Comparison of ENCODE assay signal across 21 cellular contexts in the genomic region with DNA sequence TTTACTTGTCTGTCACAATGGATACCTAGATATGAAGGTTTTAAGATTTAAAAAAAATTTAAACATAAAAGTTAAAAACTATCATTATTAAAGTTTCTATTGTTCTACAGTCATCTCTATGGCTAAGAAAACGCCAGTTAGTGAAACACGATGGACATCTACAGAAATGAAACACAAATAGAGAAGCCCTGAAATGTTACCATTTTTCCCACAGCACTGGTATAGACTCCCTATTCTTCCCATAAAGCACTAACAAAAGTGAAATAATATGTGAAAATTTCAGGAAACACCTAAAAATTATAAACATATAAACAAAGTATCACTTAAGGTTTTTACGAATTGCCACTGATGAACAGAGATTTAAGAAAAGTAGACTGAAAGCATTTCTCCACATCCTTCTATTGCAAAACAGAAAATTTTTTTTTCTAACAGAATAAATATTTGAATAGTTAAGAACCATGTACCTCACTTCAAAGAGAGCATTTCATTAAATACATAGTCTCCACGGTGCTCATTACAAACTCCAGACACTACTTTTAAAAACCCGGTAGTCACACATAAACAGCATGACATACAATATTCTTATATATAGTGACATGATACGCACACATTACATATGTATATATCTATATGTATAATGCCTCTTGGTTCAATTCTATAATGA. TPM values are rescaled to one million over a fixed set of nuclear protein-coding genes. Genes with fewer than 3 reads are reported as not detected.
DNase-seq lines count a peak whose midpoint lies in the region; ATAC-seq, FAIRE-seq and TF ChIP-seq lines count a peak whose summit lies in the region.
"Had no signal": no experiment of that assay in that cellular context is flagged by ENCODE, and none has a peak within 500 bp of the region (broad histone marks: within the 10 kb centered on the region; RNA-seq: fewer than 3 reads in every experiment).

No MANE protein-coding gene starts in this region.

- DNase-seq in A549 (ENCODE audit: low read depth in 1 of 2, low spot score in 1 of 2) (no peak), HuH-7 (ENCODE audit: low spot score) (peak; percentile 25), left lobe of liver (ENCODE audit: low spot score) (no peak), right lobe of liver (no peak), DMS153 (lab: John Stamatoyannopoulos, UW) (no peak), C1 segment of cervical spinal cord (lab: John Stamatoyannopoulos, UW) (no peak), middle frontal gyrus (ENCODE audit: extremely low spot score, low spot score) (no peak), sciatic nerve (ENCODE audit: low spot score) (no peak)
- DNase-seq: 8988T; ACHN; BE2C; Caco-2; CD4-positive, alpha-beta T cell; DND-41; EL; H9 had no signal

- H3K9me3 ChIP-seq in A549 (no peaks in the 10 kb centered on the region), right lobe of liver (no peaks in the 10 kb centered on the region)
- H3K9me3 ChIP-seq: BE2C, Caco-2 had no signal

- no peak for TF ChIP-seq CTCF in A549 (IDR thresholded peaks at IDR 0.05)
- TF ChIP-seq CTCF in right lobe of liver (IDR thresholded peaks at IDR 0.05) = no peak

- TF ChIP-seq EP300 in A549 (IDR thresholded peaks at IDR 0.05) = no peak

- FAIRE-seq in A549 (lab: Jason Lieb, UNC) = peak; percentile 51
- FAIRE-seq: D721Med, GM12892, GM18507, H1 had no signal

- TF ChIP-seq POLR2A in A549 (IDR thresholded peaks at IDR 0.05; ENCODE audit: low read length) (no peak), right lobe of liver (IDR thresholded peaks at IDR 0.05) (no peak)

- no peak for ATAC-seq in A549
- ATAC-seq in left lobe of liver = peak; percentile 87
- peak; percentile 76 to 92 (median 88) for ATAC-seq in right lobe of liver
- ATAC-seq in sciatic nerve = no peak

- 65% methylated on average over 6 of the region's 6 CpGs for WGBS in A549 (ENCODE audit: missing lambda C conversion rate)
- 27% methylated on average over 6 of the region's 6 CpGs for WGBS in right lobe of liver (ENCODE audit: insufficient coverage, low coverage, low lambda C conversion rate, missing lambda C conversion rate)

- H3K4me1 ChIP-seq in A549 (peaks cover 8% of the 10 kb centered on the region; the same call in 2 of the 3 replicates), right lobe of liver (peaks cover 0 to 17% (median 5%) of the 10 kb centered on the region in 4 donors)
- H3K4me1 ChIP-seq: BE2C, Caco-2 had no signal

- no peaks in the 10 kb centered on the region for H3K27me3 ChIP-seq in right lobe of liver
- H3K27me3 ChIP-seq: BE2C had no signal

- TF ChIP-seq RAD21 in A549 (conservative IDR thresholded peaks at IDR 0.05 in 1 of 2, IDR thresholded peaks at IDR 0.05 in 1 of 2) = no peak

- H3K4me3 ChIP-seq in A549 (no peak overlapping the region), right lobe of liver (no peak overlapping the region)

- no peaks in the 10 kb centered on the region for H3K36me3 ChIP-seq in right lobe of liver
- H3K36me3 ChIP-seq: BE2C had no signal

- CTCF ChIA-PET in A549 (lab: Yijun Ruan, JAX) = interaction anchor here (0.7 kb wide), 1 partner anchor 46 kb away, joined by 3 read pairs; no protein-coding TSS in a partner anchor

- POLR2A ChIA-PET in A549 (lab: Yijun Ruan, JAX) = no interaction called here

- no peak overlapping the region for H3K27ac ChIP-seq in A549
- H3K27ac ChIP-seq in right lobe of liver = no peak overlapping the region
- H3K27ac ChIP-seq: C4-2B had no signal

- intact Hi-C loops in right lobe of liver (cut with DNase I) = no loop called here
- intact Hi-C loops in sciatic nerve (cut with DNase I) = no loop called here

- no peak overlapping the region for H3K4me2 ChIP-seq in A549

TF ChIP-seq in A549, 52 proteins besides CTCF, POLR2A, EP300 and RAD21:
- TF ChIP-seq CBX8 (IDR thresholded peaks at IDR 0.05) (no peak), ELK1 (IDR thresholded peaks at IDR 0.05; ENCODE audit: low read depth, low read length) (no peak)

RNA-seq across cellular contexts. Expression of gene NEK10, which starts 7.1 kb away (rescaled TPM):
- polyA plus RNA-seq in A549 (2011; rRNA removed) (1.4 and 1.7 TPM in 2 replicates), A549 (2017; fragmentation: RNase III; extraction: RNeasy Plus Mini Kit Qiagen cat#74134 plus additional on column Dnase treatment) (2.2 to 2.9 TPM (median 2.7 TPM) in 3 replicates)
- 0.30 and 0.38 TPM in 2 replicates for polyA plus RNA-seq in A549 (2012; cell fraction: cytosol; rRNA removed)
- polyA plus RNA-seq in A549 (2012; cell fraction: nucleus; rRNA removed) = 0.26 and 0.55 TPM in 2 replicates
- 1.9 and 2.2 TPM in 2 replicates for polyA minus RNA-seq in A549 (2011; rRNA and poly(A)+ RNA removed)
- total RNA-seq in left lobe of liver (2.4 TPM), right lobe of liver (1 to 10 TPM in 3 of 6 experiments, under 1 TPM in 3; 0.43 to 2.5 (median 0.87) TPM), sciatic nerve (1.9 TPM)

Comparison
In these comparisons a context has a peak if more than half of its experiments do, and no peak if none do; other contexts are left out.
1. ATAC-seq: peak in left lobe of liver (single experiment) and right lobe of liver (4 of 4); none in A549 (0 of 2) and sciatic nerve (single experiment).